8 cellular contexts compared by ENCODE assay signal in the genomic region with DNA sequence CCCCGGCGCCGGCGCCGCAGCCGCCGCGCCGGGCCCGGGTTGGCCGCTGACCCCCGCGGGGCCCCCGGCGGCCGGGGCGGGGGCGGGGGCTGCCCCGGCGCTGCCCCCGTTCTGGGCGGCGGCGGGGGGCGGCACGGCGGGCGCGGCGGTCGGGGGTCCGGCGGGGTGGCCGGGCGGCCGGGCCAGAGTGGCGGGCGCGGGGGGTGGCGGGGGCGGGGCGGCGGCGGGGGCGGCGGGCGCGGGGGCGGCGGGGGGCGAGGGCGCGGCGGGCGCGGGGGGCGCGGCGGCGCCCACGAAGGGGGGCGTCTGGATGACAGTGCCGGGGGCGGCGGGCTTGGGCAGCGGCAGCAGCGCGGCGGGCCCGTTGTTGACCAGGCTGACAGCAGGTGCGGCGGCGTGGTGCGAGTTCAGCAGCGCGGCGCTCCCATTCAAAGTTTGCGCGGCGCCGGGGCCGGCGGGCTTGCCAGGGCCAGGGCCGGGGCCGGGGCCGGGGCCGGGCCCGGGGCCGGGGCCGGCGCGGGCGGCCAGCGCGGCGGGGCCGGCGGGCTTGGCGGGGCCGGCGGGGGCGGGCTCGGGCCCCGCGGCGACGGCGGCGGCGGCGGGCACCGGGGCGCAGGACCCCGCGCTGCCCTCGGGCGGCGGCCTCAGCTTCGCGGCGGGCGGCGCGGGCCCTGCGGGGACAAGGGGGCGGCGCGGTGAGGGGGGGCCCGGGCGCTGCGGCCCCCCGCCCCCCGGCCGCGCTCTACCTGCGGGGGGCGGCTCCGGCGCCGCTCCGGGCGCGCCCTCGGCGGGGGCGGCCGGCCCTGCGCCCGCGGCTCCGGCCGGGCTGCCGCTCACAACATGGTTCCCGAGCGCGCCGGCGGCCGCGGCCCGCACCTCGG. TPM values are rescaled to one million over a fixed set of nuclear protein-coding genes. Genes with fewer than 3 reads are reported as not detected.
DNase-seq lines count a peak whose midpoint lies in the region; ATAC-seq lines count a peak whose summit lies in the region.

No MANE protein-coding gene starts in this region.

- no peak overlapping the region for H3K27ac ChIP-seq in iPS-18a (ENCODE audit: low read length)
- H3K27ac ChIP-seq in subcutaneous abdominal adipose tissue (ENCODE audit: low read depth, low read length): no peak overlapping the region

- H3K4me1 ChIP-seq in iPS-18a (ENCODE audit: control insufficient read depth, low read depth, low read length) (peaks cover 18% of the 10 kb centered on the region), subcutaneous abdominal adipose tissue (ENCODE audit: control insufficient read depth in 5 of 5, insufficient read depth in 5 of 5, low read length in 5 of 5) (peaks cover 9 to 49% (median 34%) of the 10 kb centered on the region in 5 donors)

- no peaks in the 10 kb centered on the region for H3K36me3 Mint-ChIP-seq in activated naive CD4-positive, alpha-beta T cell treated with anti-CD3 and anti-CD28 coated beads, Interleukin-2, amount 50 U/mL, for 24 hours

- H3K9me3 ChIP-seq in iPS-18a (ENCODE audit: control insufficient read depth, low read depth, low read length) (no peaks in the 10 kb centered on the region), subcutaneous abdominal adipose tissue (ENCODE audit: control insufficient read depth in 5 of 5, low read length in 5 of 5) (no peaks in the 10 kb centered on the region)

- H3K27me3 Mint-ChIP-seq in activated naive CD4-positive, alpha-beta T cell treated with anti-CD3 and anti-CD28 coated beads, Interleukin-2, amount 50 U/mL, for 24 hours: no peaks in the 10 kb centered on the region

- H3K36me3 ChIP-seq in iPS-18a (ENCODE audit: control insufficient read depth, low read depth, low read length) (peaks cover 7% of the 10 kb centered on the region), subcutaneous abdominal adipose tissue (ENCODE audit: control insufficient read depth in 5 of 5, insufficient read depth in 5 of 5, low read length in 5 of 5) (peaks cover 0 to 5% (median 0%) of the 10 kb centered on the region in 5 donors)

- H3K4me3 Mint-ChIP-seq in activated naive CD4-positive, alpha-beta T cell treated with anti-CD3 and anti-CD28 coated beads, Interleukin-2, amount 50 U/mL, for 24 hours: peak overlapping the region; percentile 89

- no peak overlapping the region for H3K27ac Mint-ChIP-seq in activated naive CD4-positive, alpha-beta T cell treated with anti-CD3 and anti-CD28 coated beads, Interleukin-2, amount 50 U/mL, for 24 hours

- H3K4me3 ChIP-seq in iPS-18a (ENCODE audit: low read length): peak overlapping the region; percentile 44
- peak overlapping the region in 4 of 5 donors; percentile 64 to 74 (median 70) for H3K4me3 ChIP-seq in subcutaneous abdominal adipose tissue (ENCODE audit: low read depth in 1 of 5, low read length in 5 of 5)

- H3K9ac ChIP-seq in iPS-18a (ENCODE audit: low read length): no peak overlapping the region
- no peak overlapping the region for H3K9ac ChIP-seq in subcutaneous abdominal adipose tissue (ENCODE audit: low read length in 5 of 5)

- peaks cover 58% of the 10 kb centered on the region for H3K4me1 Mint-ChIP-seq in activated naive CD4-positive, alpha-beta T cell treated with anti-CD3 and anti-CD28 coated beads, Interleukin-2, amount 50 U/mL, for 24 hours

- no peaks in the 10 kb centered on the region for H3K27me3 ChIP-seq in iPS-18a (ENCODE audit: control insufficient read depth, insufficient read depth, low read length)
- peaks cover 0 to 4% (median 0%) of the 10 kb centered on the region in 5 donors for H3K27me3 ChIP-seq in subcutaneous abdominal adipose tissue (ENCODE audit: control insufficient read depth in 5 of 5, insufficient read depth in 4 of 5, low read length in 5 of 5)

- DNase-seq in Daoy (ENCODE audit: low read depth) (peak; percentile 28), inferior parietal cortex (ENCODE audit: extremely low spot score) (no peak)
- no peak for DNase-seq in activated CD4-positive, CD25-positive, alpha-beta regulatory T cell (lab: John Stamatoyannopoulos, UW)

- ATAC-seq in GM19395 (IDR thresholded peaks at IDR 0.05; ENCODE audit: unreplicated experiment) (peak; percentile 26), HG03354 (IDR thresholded peaks at IDR 0.05; ENCODE audit: poor library complexity, severe bottlenecking, unreplicated experiment) (peak; percentile 43)

- no peaks in the 10 kb centered on the region for H3K9me3 Mint-ChIP-seq in activated naive CD4-positive, alpha-beta T cell treated with anti-CD3 and anti-CD28 coated beads, Interleukin-2, amount 50 U/mL, for 24 hours

RNA-seq across cellular contexts. Expression of a gene that starts 0.7 kb away (rescaled TPM):
- 2.5 and 3.1 TPM in 2 replicates for total RNA-seq in Daoy (2014; rRNA removed; shearing (Covaris generic))

RNA-seq across cellular contexts. Expression of a gene that starts 57.2 kb away (rescaled TPM):
- 34.3 and 38.2 TPM in 2 replicates for total RNA-seq in Daoy (2014; rRNA removed; shearing (Covaris generic))
